ENCODE assay signal across 1 cellular context in genomic region chr17:4734857-4735475, GRCh38.
A peak's percentile ranks its signal among the peaks of the same experiment; 100 is the strongest.
TF ChIP-seq lines count a peak whose summit lies in the region.

No MANE protein-coding gene starts in this region.

TF ChIP-seq in HepG2, 621 proteins besides CTCF, POLR2A, EP300 and RAD21 (continued from another document and continues in another):
- peak; percentile 60; the same call in 1 of the 2 replicates for TF ChIP-seq ZNF609 (CRISPR knock-in tag; IDR thresholded peaks at IDR 0.05; ENCODE audit: borderline replicate concordance)
- no peak for TF ChIP-seq CREB3 (CRISPR knock-in tag; IDR thresholded peaks at IDR 0.05)
- no peak for TF ChIP-seq MTF1 (CRISPR knock-in tag; IDR thresholded peaks at IDR 0.05)
- TF ChIP-seq JARID2 (CRISPR knock-in tag; IDR thresholded peaks at IDR 0.05; ENCODE audit: insufficient replicate concordance): no peak
- no peak for TF ChIP-seq ZFP36L2 (CRISPR knock-in tag; IDR thresholded peaks at IDR 0.05)
- TF ChIP-seq BCL3 (CRISPR knock-in tag; IDR thresholded peaks at IDR 0.05): no peak
- TF ChIP-seq MEF2D (CRISPR knock-in tag; IDR thresholded peaks at IDR 0.05): peak; percentile 66; the same call in 1 of the 2 replicates
- TF ChIP-seq NR2F6 (IDR thresholded peaks at IDR 0.05): peak; percentile 37; the same call in 1 of the 2 replicates
- TF ChIP-seq NR2F6 (CRISPR knock-in tag; IDR thresholded peaks at IDR 0.05): peak; percentile 61
- TF ChIP-seq RFXANK (CRISPR knock-in tag; IDR thresholded peaks at IDR 0.05): no peak
- TF ChIP-seq MYC (CRISPR knock-in tag; IDR thresholded peaks at IDR 0.05; ENCODE audit: borderline replicate concordance): 0 out of 2 replicates have a peak, but pooled peaks have one; percentile 16
- no peak for TF ChIP-seq SOX5 (CRISPR knock-in tag; IDR thresholded peaks at IDR 0.05; ENCODE audit: borderline replicate concordance)
- peak; percentile 6; the same call in 1 of the 2 replicates for TF ChIP-seq STAG1 (CRISPR knock-in tag; IDR thresholded peaks at IDR 0.05)
- no peak for TF ChIP-seq RFXAP (CRISPR knock-in tag; IDR thresholded peaks at IDR 0.05; ENCODE audit: borderline replicate concordance)
- TF ChIP-seq ARID5B (CRISPR knock-in tag; IDR thresholded peaks at IDR 0.05): peak; percentile 56
- no peak for TF ChIP-seq TMF1 (CRISPR knock-in tag; IDR thresholded peaks at IDR 0.05; ENCODE audit: low read depth)
- no peak for TF ChIP-seq HOXA9 (CRISPR knock-in tag; IDR thresholded peaks at IDR 0.05; ENCODE audit: borderline replicate concordance)
- 0 out of 2 replicates have a peak, but pooled peaks have one; percentile 75 for TF ChIP-seq ZBED4 (CRISPR knock-in tag; IDR thresholded peaks at IDR 0.05; ENCODE audit: borderline replicate concordance)
- TF ChIP-seq HIC2 (CRISPR knock-in tag; IDR thresholded peaks at IDR 0.05; ENCODE audit: low read depth): peak; percentile 55; the same call in 1 of the 2 replicates
- no peak for TF ChIP-seq ZNF629 (CRISPR knock-in tag; conservative IDR thresholded peaks at IDR 0.05)
- TF ChIP-seq TRIM24 (CRISPR knock-in tag; IDR thresholded peaks at IDR 0.05): no peak
- no peak for TF ChIP-seq THAP9 (CRISPR knock-in tag; IDR thresholded peaks at IDR 0.05; ENCODE audit: borderline replicate concordance)
- no peak for TF ChIP-seq ZNF670 (CRISPR knock-in tag; IDR thresholded peaks at IDR 0.05; ENCODE audit: borderline replicate concordance)
- TF ChIP-seq HOXA7 (CRISPR knock-in tag; IDR thresholded peaks at IDR 0.05): no peak
- no peak for TF ChIP-seq HINFP (CRISPR knock-in tag; IDR thresholded peaks at IDR 0.05; ENCODE audit: low read depth)
- TF ChIP-seq ZNF784 (CRISPR knock-in tag; IDR thresholded peaks at IDR 0.05; ENCODE audit: borderline replicate concordance): no peak
- TF ChIP-seq ERF (CRISPR knock-in tag; IDR thresholded peaks at IDR 0.05): peak; percentile 67; the same call in 1 of the 2 replicates
- no peak for TF ChIP-seq JUN (CRISPR knock-in tag; IDR thresholded peaks at IDR 0.05)
- TF ChIP-seq CAMTA2 (CRISPR knock-in tag; IDR thresholded peaks at IDR 0.05; ENCODE audit: borderline replicate concordance): no peak
- TF ChIP-seq HMG20B (CRISPR knock-in tag; conservative IDR thresholded peaks at IDR 0.05): no peak
